Comparison of ENCODE assay signal across 1 cellular context in the genomic region with DNA sequence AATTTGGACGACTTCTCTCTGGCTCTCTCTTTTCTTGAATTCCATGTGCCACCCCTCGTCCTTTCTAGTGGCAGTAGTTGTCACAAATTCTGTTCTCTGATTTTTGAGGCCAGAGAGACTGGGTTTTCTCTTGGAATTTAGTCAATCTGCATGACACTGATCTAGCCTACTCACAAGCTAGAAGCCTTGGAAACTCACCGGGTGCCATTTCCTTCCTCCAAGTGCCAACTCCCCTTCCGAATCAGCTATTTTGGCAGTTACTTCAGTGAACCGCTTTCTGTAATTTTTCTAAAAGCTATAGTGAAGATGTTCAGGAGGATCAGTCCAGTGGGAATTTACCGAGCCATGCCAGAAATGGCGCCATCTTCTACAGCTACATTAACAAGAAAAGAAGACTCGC.
TF ChIP-seq lines count a peak whose summit lies in the region.

No MANE protein-coding gene starts in this region.

TF ChIP-seq in H1, 55 proteins besides CTCF, POLR2A, EP300 and RAD21 (continued from another document):
- TF ChIP-seq, protein P1, sequence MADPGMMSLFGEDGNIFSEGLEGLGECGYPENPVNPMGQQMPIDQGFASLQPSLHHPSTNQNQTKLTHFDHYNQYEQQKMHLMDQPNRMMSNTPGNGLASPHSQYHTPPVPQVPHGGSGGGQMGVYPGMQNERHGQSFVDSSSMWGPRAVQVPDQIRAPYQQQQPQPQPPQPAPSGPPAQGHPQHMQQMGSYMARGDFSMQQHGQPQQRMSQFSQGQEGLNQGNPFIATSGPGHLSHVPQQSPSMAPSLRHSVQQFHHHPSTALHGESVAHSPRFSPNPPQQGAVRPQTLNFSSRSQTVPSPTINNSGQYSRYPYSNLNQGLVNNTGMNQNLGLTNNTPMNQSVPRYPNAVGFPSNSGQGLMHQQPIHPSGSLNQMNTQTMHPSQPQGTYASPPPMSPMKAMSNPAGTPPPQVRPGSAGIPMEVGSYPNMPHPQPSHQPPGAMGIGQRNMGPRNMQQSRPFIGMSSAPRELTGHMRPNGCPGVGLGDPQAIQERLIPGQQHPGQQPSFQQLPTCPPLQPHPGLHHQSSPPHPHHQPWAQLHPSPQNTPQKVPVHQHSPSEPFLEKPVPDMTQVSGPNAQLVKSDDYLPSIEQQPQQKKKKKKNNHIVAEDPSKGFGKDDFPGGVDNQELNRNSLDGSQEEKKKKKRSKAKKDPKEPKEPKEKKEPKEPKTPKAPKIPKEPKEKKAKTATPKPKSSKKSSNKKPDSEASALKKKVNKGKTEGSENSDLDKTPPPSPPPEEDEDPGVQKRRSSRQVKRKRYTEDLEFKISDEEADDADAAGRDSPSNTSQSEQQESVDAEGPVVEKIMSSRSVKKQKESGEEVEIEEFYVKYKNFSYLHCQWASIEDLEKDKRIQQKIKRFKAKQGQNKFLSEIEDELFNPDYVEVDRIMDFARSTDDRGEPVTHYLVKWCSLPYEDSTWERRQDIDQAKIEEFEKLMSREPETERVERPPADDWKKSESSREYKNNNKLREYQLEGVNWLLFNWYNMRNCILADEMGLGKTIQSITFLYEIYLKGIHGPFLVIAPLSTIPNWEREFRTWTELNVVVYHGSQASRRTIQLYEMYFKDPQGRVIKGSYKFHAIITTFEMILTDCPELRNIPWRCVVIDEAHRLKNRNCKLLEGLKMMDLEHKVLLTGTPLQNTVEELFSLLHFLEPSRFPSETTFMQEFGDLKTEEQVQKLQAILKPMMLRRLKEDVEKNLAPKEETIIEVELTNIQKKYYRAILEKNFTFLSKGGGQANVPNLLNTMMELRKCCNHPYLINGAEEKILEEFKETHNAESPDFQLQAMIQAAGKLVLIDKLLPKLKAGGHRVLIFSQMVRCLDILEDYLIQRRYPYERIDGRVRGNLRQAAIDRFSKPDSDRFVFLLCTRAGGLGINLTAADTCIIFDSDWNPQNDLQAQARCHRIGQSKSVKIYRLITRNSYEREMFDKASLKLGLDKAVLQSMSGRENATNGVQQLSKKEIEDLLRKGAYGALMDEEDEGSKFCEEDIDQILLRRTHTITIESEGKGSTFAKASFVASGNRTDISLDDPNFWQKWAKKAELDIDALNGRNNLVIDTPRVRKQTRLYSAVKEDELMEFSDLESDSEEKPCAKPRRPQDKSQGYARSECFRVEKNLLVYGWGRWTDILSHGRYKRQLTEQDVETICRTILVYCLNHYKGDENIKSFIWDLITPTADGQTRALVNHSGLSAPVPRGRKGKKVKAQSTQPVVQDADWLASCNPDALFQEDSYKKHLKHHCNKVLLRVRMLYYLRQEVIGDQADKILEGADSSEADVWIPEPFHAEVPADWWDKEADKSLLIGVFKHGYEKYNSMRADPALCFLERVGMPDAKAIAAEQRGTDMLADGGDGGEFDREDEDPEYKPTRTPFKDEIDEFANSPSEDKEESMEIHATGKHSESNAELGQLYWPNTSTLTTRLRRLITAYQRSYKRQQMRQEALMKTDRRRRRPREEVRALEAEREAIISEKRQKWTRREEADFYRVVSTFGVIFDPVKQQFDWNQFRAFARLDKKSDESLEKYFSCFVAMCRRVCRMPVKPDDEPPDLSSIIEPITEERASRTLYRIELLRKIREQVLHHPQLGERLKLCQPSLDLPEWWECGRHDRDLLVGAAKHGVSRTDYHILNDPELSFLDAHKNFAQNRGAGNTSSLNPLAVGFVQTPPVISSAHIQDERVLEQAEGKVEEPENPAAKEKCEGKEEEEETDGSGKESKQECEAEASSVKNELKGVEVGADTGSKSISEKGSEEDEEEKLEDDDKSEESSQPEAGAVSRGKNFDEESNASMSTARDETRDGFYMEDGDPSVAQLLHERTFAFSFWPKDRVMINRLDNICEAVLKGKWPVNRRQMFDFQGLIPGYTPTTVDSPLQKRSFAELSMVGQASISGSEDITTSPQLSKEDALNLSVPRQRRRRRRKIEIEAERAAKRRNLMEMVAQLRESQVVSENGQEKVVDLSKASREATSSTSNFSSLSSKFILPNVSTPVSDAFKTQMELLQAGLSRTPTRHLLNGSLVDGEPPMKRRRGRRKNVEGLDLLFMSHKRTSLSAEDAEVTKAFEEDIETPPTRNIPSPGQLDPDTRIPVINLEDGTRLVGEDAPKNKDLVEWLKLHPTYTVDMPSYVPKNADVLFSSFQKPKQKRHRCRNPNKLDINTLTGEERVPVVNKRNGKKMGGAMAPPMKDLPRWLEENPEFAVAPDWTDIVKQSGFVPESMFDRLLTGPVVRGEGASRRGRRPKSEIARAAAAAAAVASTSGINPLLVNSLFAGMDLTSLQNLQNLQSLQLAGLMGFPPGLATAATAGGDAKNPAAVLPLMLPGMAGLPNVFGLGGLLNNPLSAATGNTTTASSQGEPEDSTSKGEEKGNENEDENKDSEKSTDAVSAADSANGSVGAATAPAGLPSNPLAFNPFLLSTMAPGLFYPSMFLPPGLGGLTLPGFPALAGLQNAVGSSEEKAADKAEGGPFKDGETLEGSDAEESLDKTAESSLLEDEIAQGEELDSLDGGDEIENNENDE (IDR thresholded peaks at IDR 0.05; ENCODE audit: insufficient replicate concordance, low read length) = no peak
- TF ChIP-seq, protein P2, sequence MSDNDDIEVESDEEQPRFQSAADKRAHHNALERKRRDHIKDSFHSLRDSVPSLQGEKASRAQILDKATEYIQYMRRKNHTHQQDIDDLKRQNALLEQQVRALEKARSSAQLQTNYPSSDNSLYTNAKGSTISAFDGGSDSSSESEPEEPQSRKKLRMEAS (IDR thresholded peaks at IDR 0.05) = peak; percentile 53
- TF ChIP-seq KDM5A (IDR thresholded peaks at IDR 0.05; ENCODE audit: low read length) (no peak), YY1 (IDR thresholded peaks at IDR 0.05; ENCODE audit: low read depth, low read length) (peak; percentile 61; the same call in 1 of the 2 replicates), TEAD4 (IDR thresholded peaks at IDR 0.05; ENCODE audit: low read depth, low read length) (0 out of 2 replicates have a peak, but pooled peaks have one; percentile 15), TAF7 (optimal IDR thresholded peaks at IDR 0.05; ENCODE audit: borderline replicate concordance, low read depth, low read length) (no peak), CBX5 (IDR thresholded peaks at IDR 0.05; ENCODE audit: low read depth, low read length) (no peak), CHD1 (IDR thresholded peaks at IDR 0.05; ENCODE audit: low read depth, low read length) (no peak), BCL11A (IDR thresholded peaks at IDR 0.05; ENCODE audit: low read depth in 2 of 2, low read length in 2 of 2) (no peak), SIX5 (IDR thresholded peaks at IDR 0.05; ENCODE audit: low read depth, low read length) (no peak), CEBPB (IDR thresholded peaks at IDR 0.05; ENCODE audit: low read depth, low read length) (no peak)
- TF ChIP-seq, protein P3, sequence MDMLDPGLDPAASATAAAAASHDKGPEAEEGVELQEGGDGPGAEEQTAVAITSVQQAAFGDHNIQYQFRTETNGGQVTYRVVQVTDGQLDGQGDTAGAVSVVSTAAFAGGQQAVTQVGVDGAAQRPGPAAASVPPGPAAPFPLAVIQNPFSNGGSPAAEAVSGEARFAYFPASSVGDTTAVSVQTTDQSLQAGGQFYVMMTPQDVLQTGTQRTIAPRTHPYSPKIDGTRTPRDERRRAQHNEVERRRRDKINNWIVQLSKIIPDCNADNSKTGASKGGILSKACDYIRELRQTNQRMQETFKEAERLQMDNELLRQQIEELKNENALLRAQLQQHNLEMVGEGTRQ (IDR thresholded peaks at IDR 0.05; ENCODE audit: low read length) = no peak
